ENCODE assay signal across 10 cellular contexts in the genomic region with DNA sequence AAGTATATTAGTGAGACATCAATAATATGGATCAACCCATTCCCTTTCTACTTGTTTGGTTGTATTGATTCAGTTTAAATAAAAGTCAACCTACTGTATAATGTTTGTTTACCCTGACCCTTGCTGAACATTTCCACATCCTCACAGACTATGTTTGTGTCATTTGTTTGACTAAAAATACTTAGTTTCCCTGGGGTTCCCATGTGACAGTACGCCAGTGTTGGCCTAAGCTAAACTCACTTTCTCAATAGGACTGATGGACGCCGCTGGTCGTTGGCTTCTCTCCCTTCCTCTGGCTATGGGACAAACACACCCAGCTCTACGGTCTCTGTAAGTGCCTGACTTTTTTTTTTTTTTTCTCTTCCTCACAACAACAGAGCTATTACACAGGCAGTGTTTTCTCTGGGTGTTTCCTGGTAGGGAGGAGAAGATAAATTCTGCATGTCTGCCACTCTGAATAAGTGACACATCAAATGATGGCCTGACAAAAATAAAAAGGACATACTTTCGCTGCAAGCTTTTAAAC.
DNase-seq lines count a peak whose midpoint lies in the region; ATAC-seq and TF ChIP-seq lines count a peak whose summit lies in the region.
"Had no signal": no experiment of that assay in that cellular context is flagged by ENCODE, and none has a peak within 500 bp of the region (broad histone marks: within the 10 kb centered on the region; RNA-seq: fewer than 3 reads in every experiment).

No MANE protein-coding gene starts in this region.

- H3K4me3 Mint-ChIP-seq in WTC11 (no peak overlapping the region), osteocyte (ENCODE audit: unreplicated experiment) (peak overlapping the region; percentile 22)
- H3K4me3 Mint-ChIP-seq: activated B cell treated with CpG ODN at 0.5 μM for 24 hours had no signal

- peaks cover 2% of the 10 kb centered on the region; the same call in 1 of the 2 replicates for H3K36me3 Mint-ChIP-seq in WTC11
- no peaks in the 10 kb centered on the region for H3K36me3 Mint-ChIP-seq in osteocyte (ENCODE audit: unreplicated experiment)

- H3K27ac Mint-ChIP-seq in WTC11 (peak overlapping the region; percentile 94), osteocyte (ENCODE audit: unreplicated experiment) (peak overlapping the region; percentile 81)
- H3K27ac Mint-ChIP-seq: activated B cell treated with CpG ODN at 0.5 μM for 24 hours had no signal

- H3K27me3 Mint-ChIP-seq in WTC11 (ENCODE audit: low read depth) (no peaks in the 10 kb centered on the region), osteocyte (ENCODE audit: unreplicated experiment) (no peaks in the 10 kb centered on the region)
- H3K27me3 Mint-ChIP-seq: activated B cell treated with CpG ODN at 0.5 μM for 24 hours had no signal

- no peaks in the 10 kb centered on the region for H3K9me3 Mint-ChIP-seq in WTC11
- H3K9me3 Mint-ChIP-seq in osteocyte (ENCODE audit: unreplicated experiment) = no peaks in the 10 kb centered on the region
- H3K9me3 Mint-ChIP-seq: activated B cell treated with CpG ODN at 0.5 μM for 24 hours had no signal

- H3K4me1 Mint-ChIP-seq in WTC11 (peaks cover 33% of the 10 kb centered on the region), osteocyte (ENCODE audit: unreplicated experiment) (peaks cover 46% of the 10 kb centered on the region)
- H3K4me1 Mint-ChIP-seq: activated B cell treated with CpG ODN at 0.5 μM for 24 hours had no signal

- CTCF ChIA-PET in WTC11 (lab: Charles Lee) = interaction anchor here (0.8 kb wide), 1 partner anchor 108 kb away, joined by 3 read pairs; no protein-coding TSS in a partner anchor

- intact Hi-C loops in Right ventricle myocardium superior (cut with DNase I) = loop anchor here (10.0 kb wide), 1 partner anchor 91 kb away; no protein-coding TSS in a partner anchor

- POLR2A ChIA-PET in WTC11 (lab: Charles Lee) = interaction anchor here (0.6 kb wide), 1 partner anchor 38 kb away, joined by 3 read pairs; no protein-coding TSS in a partner anchor

- peak; percentile 36; the same call in 1 of the 2 replicates for ATAC-seq in WTC11
- peak; percentile 96 for ATAC-seq in Right ventricle myocardium superior (ENCODE audit: poor library complexity)
- ATAC-seq in GM19395 (IDR thresholded peaks at IDR 0.05; ENCODE audit: unreplicated experiment) = no peak
- ATAC-seq in HG02623 (IDR thresholded peaks at IDR 0.05; ENCODE audit: unreplicated experiment) = no peak
- ATAC-seq in GM19035 (IDR thresholded peaks at IDR 0.05; ENCODE audit: unreplicated experiment) = no peak

- peak; percentile 25 for DNase-seq in AG08396 (ENCODE audit: low spot score)
- no peak for DNase-seq in WTC11 (ENCODE audit: low spot score)
- DNase-seq in Right ventricle myocardium superior = peak; percentile 87
- DNase-seq in osteocyte (ENCODE audit: extremely low spot score, unreplicated experiment) = no peak
- DNase-seq in activated CD4-positive, CD25-positive, alpha-beta regulatory T cell (lab: John Stamatoyannopoulos, UW) = no peak
- DNase-seq: activated B cell treated with CpG ODN at 0.5 μM for 24 hours, glutamatergic neuron had no signal

- no peak for TF ChIP-seq CTCF in WTC11 (IDR thresholded peaks at IDR 0.05)
- no peak for TF ChIP-seq CTCF in osteocyte (IDR thresholded peaks at IDR 0.05)

TF ChIP-seq in WTC11, 78 proteins besides CTCF, POLR2A, EP300 and RAD21:
- no peak for TF ChIP-seq IRF2 (CRISPR knock-in tag; IDR thresholded peaks at IDR 0.05; ENCODE audit: borderline replicate concordance, low read depth)
- TF ChIP-seq, protein P1, sequence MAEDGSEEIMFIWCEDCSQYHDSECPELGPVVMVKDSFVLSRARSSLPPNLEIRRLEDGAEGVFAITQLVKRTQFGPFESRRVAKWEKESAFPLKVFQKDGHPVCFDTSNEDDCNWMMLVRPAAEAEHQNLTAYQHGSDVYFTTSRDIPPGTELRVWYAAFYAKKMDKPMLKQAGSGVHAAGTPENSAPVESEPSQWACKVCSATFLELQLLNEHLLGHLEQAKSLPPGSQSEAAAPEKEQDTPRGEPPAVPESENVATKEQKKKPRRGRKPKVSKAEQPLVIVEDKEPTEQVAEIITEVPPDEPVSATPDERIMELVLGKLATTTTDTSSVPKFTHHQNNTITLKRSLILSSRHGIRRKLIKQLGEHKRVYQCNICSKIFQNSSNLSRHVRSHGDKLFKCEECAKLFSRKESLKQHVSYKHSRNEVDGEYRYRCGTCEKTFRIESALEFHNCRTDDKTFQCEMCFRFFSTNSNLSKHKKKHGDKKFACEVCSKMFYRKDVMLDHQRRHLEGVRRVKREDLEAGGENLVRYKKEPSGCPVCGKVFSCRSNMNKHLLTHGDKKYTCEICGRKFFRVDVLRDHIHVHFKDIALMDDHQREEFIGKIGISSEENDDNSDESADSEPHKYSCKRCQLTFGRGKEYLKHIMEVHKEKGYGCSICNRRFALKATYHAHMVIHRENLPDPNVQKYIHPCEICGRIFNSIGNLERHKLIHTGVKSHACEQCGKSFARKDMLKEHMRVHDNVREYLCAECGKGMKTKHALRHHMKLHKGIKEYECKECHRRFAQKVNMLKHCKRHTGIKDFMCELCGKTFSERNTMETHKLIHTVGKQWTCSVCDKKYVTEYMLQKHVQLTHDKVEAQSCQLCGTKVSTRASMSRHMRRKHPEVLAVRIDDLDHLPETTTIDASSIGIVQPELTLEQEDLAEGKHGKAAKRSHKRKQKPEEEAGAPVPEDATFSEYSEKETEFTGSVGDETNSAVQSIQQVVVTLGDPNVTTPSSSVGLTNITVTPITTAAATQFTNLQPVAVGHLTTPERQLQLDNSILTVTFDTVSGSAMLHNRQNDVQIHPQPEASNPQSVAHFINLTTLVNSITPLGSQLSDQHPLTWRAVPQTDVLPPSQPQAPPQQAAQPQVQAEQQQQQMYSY (CRISPR knock-in tag; IDR thresholded peaks at IDR 0.05) = no peak
- TF ChIP-seq, protein P2, sequence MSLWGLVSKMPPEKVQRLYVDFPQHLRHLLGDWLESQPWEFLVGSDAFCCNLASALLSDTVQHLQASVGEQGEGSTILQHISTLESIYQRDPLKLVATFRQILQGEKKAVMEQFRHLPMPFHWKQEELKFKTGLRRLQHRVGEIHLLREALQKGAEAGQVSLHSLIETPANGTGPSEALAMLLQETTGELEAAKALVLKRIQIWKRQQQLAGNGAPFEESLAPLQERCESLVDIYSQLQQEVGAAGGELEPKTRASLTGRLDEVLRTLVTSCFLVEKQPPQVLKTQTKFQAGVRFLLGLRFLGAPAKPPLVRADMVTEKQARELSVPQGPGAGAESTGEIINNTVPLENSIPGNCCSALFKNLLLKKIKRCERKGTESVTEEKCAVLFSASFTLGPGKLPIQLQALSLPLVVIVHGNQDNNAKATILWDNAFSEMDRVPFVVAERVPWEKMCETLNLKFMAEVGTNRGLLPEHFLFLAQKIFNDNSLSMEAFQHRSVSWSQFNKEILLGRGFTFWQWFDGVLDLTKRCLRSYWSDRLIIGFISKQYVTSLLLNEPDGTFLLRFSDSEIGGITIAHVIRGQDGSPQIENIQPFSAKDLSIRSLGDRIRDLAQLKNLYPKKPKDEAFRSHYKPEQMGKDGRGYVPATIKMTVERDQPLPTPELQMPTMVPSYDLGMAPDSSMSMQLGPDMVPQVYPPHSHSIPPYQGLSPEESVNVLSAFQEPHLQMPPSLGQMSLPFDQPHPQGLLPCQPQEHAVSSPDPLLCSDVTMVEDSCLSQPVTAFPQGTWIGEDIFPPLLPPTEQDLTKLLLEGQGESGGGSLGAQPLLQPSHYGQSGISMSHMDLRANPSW (CRISPR knock-in tag; conservative IDR thresholded peaks at IDR 0.05; ENCODE audit: low read depth) = no peak
- TF ChIP-seq ZNF138 (CRISPR knock-in tag; conservative IDR thresholded peaks at IDR 0.05) = no peak
- TF ChIP-seq ZNF317 (CRISPR knock-in tag; IDR thresholded peaks at IDR 0.05; ENCODE audit: borderline replicate concordance, low read depth) = no peak
- TF ChIP-seq TEAD4 (CRISPR knock-in tag; IDR thresholded peaks at IDR 0.05) = no peak
- no peak for TF ChIP-seq NR3C1 (CRISPR knock-in tag; conservative IDR thresholded peaks at IDR 0.05; ENCODE audit: low read depth)
- TF ChIP-seq SOX15 (CRISPR knock-in tag; IDR thresholded peaks at IDR 0.05) = no peak
- no peak for TF ChIP-seq TP53 (CRISPR knock-in tag; IDR thresholded peaks at IDR 0.05)
- no peak for TF ChIP-seq ELF4 (CRISPR knock-in tag; IDR thresholded peaks at IDR 0.05; ENCODE audit: low read depth)
- TF ChIP-seq OVOL2 (CRISPR knock-in tag; IDR thresholded peaks at IDR 0.05; ENCODE audit: borderline replicate concordance) = no peak

Comparison
In these comparisons a context has a peak if more than half of its experiments do, and no peak if none do; other contexts are left out.
1. DNase-seq: peak in AG08396 (single experiment) and Right ventricle myocardium superior (single experiment); none in WTC11 (single experiment), osteocyte (single experiment) and activated CD4-positive, CD25-positive, alpha-beta regulatory T cell (0 of 4).
2. ATAC-seq: peak in WTC11 (single experiment) and Right ventricle myocardium superior (single experiment); none in GM19395 (single experiment), HG02623 (single experiment) and GM19035 (single experiment).